11 cellular contexts compared by ENCODE assay signal in genomic region chr3:128316456-128316855, GRCh38.
A peak's percentile ranks its signal among the peaks of the same experiment; 100 is the strongest.
DNase-seq lines count a peak whose midpoint lies in the region; ATAC-seq and TF ChIP-seq lines count a peak whose summit lies in the region.
"Had no signal": no experiment of that assay in that cellular context is flagged by ENCODE, and none has a peak within 500 bp of the region (broad histone marks: within the 10 kb centered on the region; RNA-seq: fewer than 3 reads in every experiment).

No MANE protein-coding gene starts in this region.

- 76 to 85% (median 78%) methylated on average over 11 to 15 of the region's 15 CpGs for WGBS in spleen, 5 donors

- ATAC-seq in left cardiac atrium (peak; percentile 37 to 50), HG02798 (IDR thresholded peaks at IDR 0.05; ENCODE audit: poor library complexity, unreplicated experiment) (no peak)

- H3K9me3 ChIP-seq in left ventricle myocardium inferior (replicated peaks) (no peaks in the 10 kb centered on the region), spleen (no peaks in the 10 kb centered on the region), vagina (no peaks in the 10 kb centered on the region)
- H3K9me3 ChIP-seq: heart right ventricle had no signal

- TF ChIP-seq POLR2A in spleen (IDR thresholded peaks at IDR 0.05), result no peak
- TF ChIP-seq POLR2A in vagina (IDR thresholded peaks at IDR 0.05), result no peak

- H3K27ac ChIP-seq in left ventricle myocardium inferior (replicated peaks) (no peak overlapping the region), spleen (peak overlapping the region in 3 of 8 donors; percentile 15 to 51 (median 50)), vagina (peak overlapping the region; percentile 21), substantia nigra (ENCODE audit: low read depth, low read length, poor library complexity, severe bottlenecking) (no peak overlapping the region), caudate nucleus (ENCODE audit: low read depth, low read length) (no peak overlapping the region)
- H3K27ac ChIP-seq: heart right ventricle, parathyroid adenoma had no signal

- no peak for TF ChIP-seq CTCF in left ventricle myocardium inferior (IDR thresholded peaks at IDR 0.05; ENCODE audit: borderline replicate concordance)
- TF ChIP-seq CTCF in spleen (IDR thresholded peaks at IDR 0.05 in 8 of 11, conservative IDR thresholded peaks at IDR 0.05 in 3 of 11), result no peak
- TF ChIP-seq CTCF in vagina (IDR thresholded peaks at IDR 0.05), result no peak

- H3K4me3 ChIP-seq in left ventricle myocardium inferior (no peak overlapping the region), spleen (no peak overlapping the region), vagina (no peak overlapping the region)
- H3K4me3 ChIP-seq: heart right ventricle had no signal

- DNase-seq in left cardiac atrium (peak; percentile 40), left ventricle myocardium inferior (no peak), astrocyte of the hippocampus (ENCODE audit: low read depth, low spot score) (peak; percentile 27), spleen (peak; percentile 81), vagina (ENCODE audit: extremely low spot score in 2 of 2) (peak; percentile 52 to 77), substantia nigra (lab: John Stamatoyannopoulos, UW) (no peak), caudate nucleus (lab: John Stamatoyannopoulos, UW) (no peak)
- DNase-seq: heart right ventricle, NCI-H226 had no signal

- H3K4me1 ChIP-seq in left ventricle myocardium inferior (peaks cover 25% of the 10 kb centered on the region), spleen (peaks cover 0 to 19% (median 3%) of the 10 kb centered on the region in 6 donors), vagina (peaks cover 15% of the 10 kb centered on the region)
- H3K4me1 ChIP-seq: parathyroid adenoma had no signal

- no peaks in the 10 kb centered on the region for H3K27me3 ChIP-seq in left ventricle myocardium inferior (ENCODE audit: low read depth)
- H3K27me3 ChIP-seq in spleen (replicated peaks in 1 of 7), result no peaks in the 10 kb centered on the region
- no peaks in the 10 kb centered on the region for H3K27me3 ChIP-seq in vagina
- H3K27me3 ChIP-seq: heart right ventricle had no signal

- H3K36me3 ChIP-seq in left ventricle myocardium inferior, result peaks cover 8% of the 10 kb centered on the region
- peaks cover 0 to 37% (median 7%) of the 10 kb centered on the region in 6 donors for H3K36me3 ChIP-seq in spleen
- H3K36me3 ChIP-seq in vagina, result no peaks in the 10 kb centered on the region

- intact Hi-C loops in left cardiac atrium (cut with DNase I) (loop anchor here in 1 of 2 donors (10.0 kb wide), 1 partner anchor 142 kb away; no protein-coding TSS in a partner anchor), left ventricle myocardium inferior (cut with micrococcal nuclease) (loop anchor here (10.0 kb wide), 1 partner anchor 142 kb away; no protein-coding TSS in a partner anchor), spleen (cut with DNase I; ENCODE audit: low total_unique reads) (no loop called here), vagina (cut with DNase I) (no loop called here)

Comparison
In these comparisons a context has a peak if more than half of its experiments do, and no peak if none do; other contexts are left out.
1. DNase-seq: peak in left cardiac atrium (single experiment), astrocyte of the hippocampus (single experiment), spleen (single experiment) and vagina (2 of 2); none in left ventricle myocardium inferior (single experiment), substantia nigra (0 of 49) and caudate nucleus (0 of 61).